In genomic region chrX:54496517-54496852, GRCh38 we compare ENCODE assay signal across 9 cellular contexts. TPM values are rescaled to one million over a fixed set of nuclear protein-coding genes. Genes with fewer than 3 reads are reported as not detected.
DNase-seq lines count a peak whose midpoint lies in the region; ATAC-seq and TF ChIP-seq lines count a peak whose summit lies in the region.
"Had no signal": no experiment of that assay in that cellular context is flagged by ENCODE, and none has a peak within 500 bp of the region (broad histone marks: within the 10 kb centered on the region; RNA-seq: fewer than 3 reads in every experiment).

No MANE protein-coding gene starts in this region.

- no peaks in the 10 kb centered on the region for H3K9me3 ChIP-seq in Caco-2
- no peaks in the 10 kb centered on the region for H3K9me3 ChIP-seq in RWPE2 (ENCODE audit: severe bottlenecking)
- H3K9me3 ChIP-seq in esophagus squamous epithelium = no peaks in the 10 kb centered on the region

- BruUV-seq in Caco-2 (replicated peaks; lab: Mats Ljungman, UMichigan) = no TSS peak

- intact Hi-C loops in Caco-2 (cut with micrococcal nuclease; ENCODE audit: unreplicated experiment) = no loop called here
- intact Hi-C loops in esophagus squamous epithelium (cut with DNase I) = no loop called here

- peak overlapping the region; percentile 16 for H3K27ac Mint-ChIP-seq in Caco-2 (ENCODE audit: unreplicated experiment)
- H3K27ac Mint-ChIP-seq in progenitor cell of endocrine pancreas = peak overlapping the region; percentile 63

- no peaks in the 10 kb centered on the region for H3K9me3 Mint-ChIP-seq in Caco-2 (ENCODE audit: unreplicated experiment)
- H3K9me3 Mint-ChIP-seq in progenitor cell of endocrine pancreas (ENCODE audit: low read depth) = peaks cover 38% of the 10 kb centered on the region

- H3K4me1 Mint-ChIP-seq in Caco-2 (ENCODE audit: low read depth, unreplicated experiment) (peaks cover 13% of the 10 kb centered on the region), progenitor cell of endocrine pancreas (ENCODE audit: low read depth) (peaks cover 21% of the 10 kb centered on the region)

- no peaks in the 10 kb centered on the region for H3K27me3 ChIP-seq in Caco-2 (replicated peaks; ENCODE audit: control insufficient read depth, insufficient read depth, low read length)
- H3K27me3 ChIP-seq in RWPE2 (ENCODE audit: insufficient read depth, poor library complexity, severe bottlenecking) = no peaks in the 10 kb centered on the region
- H3K27me3 ChIP-seq in esophagus squamous epithelium = no peaks in the 10 kb centered on the region

- H3K36me3 ChIP-seq in Caco-2 (ENCODE audit: control insufficient read depth, insufficient read depth, low read length) (no peaks in the 10 kb centered on the region), RWPE2 (ENCODE audit: low read depth) (no peaks in the 10 kb centered on the region), esophagus squamous epithelium (no peaks in the 10 kb centered on the region)

- CTCF ChIA-PET in Caco-2 (lab: Charles Lee) = no interaction called here

- POLR2A ChIA-PET in Caco-2 (lab: Charles Lee) = no interaction called here

- H3K27ac ChIP-seq in RWPE2 (ENCODE audit: poor library complexity, severe bottlenecking) = no peak overlapping the region
- H3K27ac ChIP-seq in esophagus squamous epithelium = peak overlapping the region in 3 of 4 donors; percentile 80 to 88 (median 81)

- TF ChIP-seq CTCF in Caco-2 (IDR thresholded peaks at IDR 0.05; ENCODE audit: insufficient read depth in 1 of 2, low read depth in 1 of 2, low read length in 1 of 2, severe bottlenecking in 1 of 2, unreplicated experiment in 1 of 2) (no peak), RWPE2 (IDR thresholded peaks at IDR 0.05; ENCODE audit: poor library complexity, severe bottlenecking) (no peak), esophagus squamous epithelium (IDR thresholded peaks at IDR 0.05) (no peak), progenitor cell of endocrine pancreas (IDR thresholded peaks at IDR 0.05; ENCODE audit: unreplicated experiment) (no peak)

- DNase-seq in Caco-2 = no peak
- DNase-seq in RWPE2 (ENCODE audit: low spot score) = no peak
- DNase-seq in esophagus squamous epithelium (lab: John Stamatoyannopoulos, UW) = no peak
- no peak for DNase-seq in progenitor cell of endocrine pancreas (ENCODE audit: low spot score, unreplicated experiment)
- no peak for DNase-seq in HUDEP-2 (lab: John Stamatoyannopoulos, UW; ENCODE audit: unreplicated experiment in 76 of 76)
- no peak for DNase-seq in COR-L47 (lab: John Stamatoyannopoulos, UW)
- DNase-seq in T-helper 9 cell = no peak
- DNase-seq: central memory CD4-positive, alpha-beta T cell had no signal

- H3K27me3 Mint-ChIP-seq in Caco-2 (ENCODE audit: insufficient read depth, unreplicated experiment) (peaks cover 5% of the 10 kb centered on the region), progenitor cell of endocrine pancreas (no peaks in the 10 kb centered on the region)

- H3K4me3 ChIP-seq in Caco-2 (ENCODE audit: low read depth, low read length) (peak overlapping the region; percentile 52), RWPE2 (ENCODE audit: severe bottlenecking) (peak overlapping the region; percentile 71), esophagus squamous epithelium (peak overlapping the region in 3 of 4 donors; percentile 60 to 74 (median 67))

- H3K36me3 Mint-ChIP-seq in Caco-2 (ENCODE audit: insufficient read depth, unreplicated experiment) = no peaks in the 10 kb centered on the region
- H3K36me3 Mint-ChIP-seq in progenitor cell of endocrine pancreas (ENCODE audit: insufficient read depth) = peaks cover 7% of the 10 kb centered on the region

- no peak for TF ChIP-seq POLR2A in esophagus squamous epithelium (IDR thresholded peaks at IDR 0.05)

- H3K4me3 Mint-ChIP-seq in Caco-2 (ENCODE audit: unreplicated experiment) = peak overlapping the region; percentile 76
- H3K4me3 Mint-ChIP-seq in progenitor cell of endocrine pancreas (ENCODE audit: low read depth) = peak overlapping the region; percentile 82

- H3K4me1 ChIP-seq in Caco-2 (no peaks in the 10 kb centered on the region), RWPE2 (ENCODE audit: insufficient read depth, poor library complexity, severe bottlenecking) (no peaks in the 10 kb centered on the region), esophagus squamous epithelium (peaks cover 0 to 39% (median 3%) of the 10 kb centered on the region in 3 donors)

- 27 to 70% methylated on average over 5 of the region's 5 CpGs for WGBS in esophagus squamous epithelium, 2 donors

- ATAC-seq in RWPE2 (ENCODE audit: low read depth) (no peak), HG03280 (IDR thresholded peaks at IDR 0.05; ENCODE audit: unreplicated experiment) (no peak)

RNA-seq across cellular contexts. Expression of gene FGD1, which starts 0.5 kb away (rescaled TPM):
- total RNA-seq in Caco-2 (2022) = 4.1 and 4.2 TPM in 2 replicates
- total RNA-seq in esophagus squamous epithelium = 1 to 10 TPM; 4.4 to 7.5 (median 5.5) TPM
- 23.6 and 24.7 TPM in 2 replicates for total RNA-seq in progenitor cell of endocrine pancreas

RNA-seq across cellular contexts. Expression of gene GNL3L, which starts 33.5 kb away (rescaled TPM):
- 61.0 and 64.3 TPM in 2 replicates for total RNA-seq in Caco-2 (2022)
- total RNA-seq in esophagus squamous epithelium = 10 to 100 TPM; 21.2 to 34.8 (median 24.4) TPM
- 42.1 and 43.7 TPM in 2 replicates for total RNA-seq in progenitor cell of endocrine pancreas

RNA-seq across cellular contexts. Expression of gene TSR2, which starts 56.3 kb away (rescaled TPM):
- total RNA-seq in Caco-2 (2022) (42.4 and 45.7 TPM in 2 replicates), esophagus squamous epithelium (10 to 100 TPM; 10.7 to 19.8 (median 14.7) TPM), progenitor cell of endocrine pancreas (30.6 and 31.5 TPM in 2 replicates)
